In genomic region chr17:2688351-2689342, GRCh38 we compare ENCODE assay signal across 9 cellular contexts. TPM values are rescaled to one million over a fixed set of nuclear protein-coding genes. Genes with fewer than 3 reads are reported as not detected.
DNase-seq lines count a peak whose midpoint lies in the region; ATAC-seq and TF ChIP-seq lines count a peak whose summit lies in the region.
"Had no signal": no experiment of that assay in that cellular context is flagged by ENCODE, and none has a peak within 500 bp of the region (broad histone marks: within the 10 kb centered on the region; RNA-seq: fewer than 3 reads in every experiment).

No MANE protein-coding gene starts in this region.

- WGBS in esophagus squamous epithelium, 2 donors, result 59 to 65% methylated on average over 20 to 23 of the region's 27 CpGs
- 63 to 76% methylated on average over 27 of the region's 27 CpGs for WGBS in sigmoid colon, 2 donors

- POLR2A ChIA-PET in PC-3 (lab: Charles Lee; ENCODE audit: unreplicated experiment), result no interaction called here

- no peaks in the 10 kb centered on the region for H3K9me3 ChIP-seq in PC-3 (ENCODE audit: low read length)
- no peaks in the 10 kb centered on the region for H3K9me3 ChIP-seq in esophagus squamous epithelium
- H3K9me3 ChIP-seq in sigmoid colon, result no peaks in the 10 kb centered on the region
- H3K9me3 ChIP-seq in MM.1S (replicated peaks; ENCODE audit: insufficient read depth, low read length), result no peaks in the 10 kb centered on the region

- TF ChIP-seq EP300 in sigmoid colon (IDR thresholded peaks at IDR 0.05), result no peak

- H3K9me2 ChIP-seq in PC-3 (replicated peaks; ENCODE audit: low read length) (no peaks in the 10 kb centered on the region), MM.1S (replicated peaks; ENCODE audit: insufficient read depth, low read length) (no peaks in the 10 kb centered on the region)

- H3K4me1 ChIP-seq in PC-3 (ENCODE audit: insufficient read depth, low read length) (0 out of 2 replicates have a peak, but pooled peaks cover 1% of the 10 kb centered on the region), esophagus squamous epithelium (peaks cover 7 to 53% (median 14%) of the 10 kb centered on the region in 3 donors), sigmoid colon (peaks cover 0 to 51% (median 40%) of the 10 kb centered on the region in 4 donors), MM.1S (ENCODE audit: low read length) (no peaks in the 10 kb centered on the region)

- H3K27ac ChIP-seq in PC-3 (ENCODE audit: low read length) (no peak overlapping the region), esophagus squamous epithelium (peak overlapping the region in 3 of 4 donors; percentile 9 to 55 (median 34)), sigmoid colon (peak overlapping the region; percentile 36 to 72 (median 66)), MM.1S (ENCODE audit: low read length) (no peak overlapping the region)

- H3K4me2 ChIP-seq in PC-3 (ENCODE audit: low read length) (no peak overlapping the region), MM.1S (ENCODE audit: low read depth, low read length) (no peak overlapping the region)

- no peaks in the 10 kb centered on the region; the same call in 1 of the 2 replicates for H3K36me3 ChIP-seq in PC-3 (ENCODE audit: low read depth, low read length)
- H3K36me3 ChIP-seq in esophagus squamous epithelium, result peaks cover 22 to 67% (median 23%) of the 10 kb centered on the region in 3 donors
- H3K36me3 ChIP-seq in sigmoid colon, result peaks cover 19 to 53% (median 26%) of the 10 kb centered on the region in 4 donors
- H3K36me3 ChIP-seq in MM.1S (replicated peaks; ENCODE audit: insufficient read depth, low read length), result no peaks in the 10 kb centered on the region

- H4K20me1 ChIP-seq in PC-3 (ENCODE audit: low read length), result no peaks in the 10 kb centered on the region
- H4K20me1 ChIP-seq in MM.1S (ENCODE audit: insufficient read depth, low read length), result no peaks in the 10 kb centered on the region

- CTCF ChIA-PET in PC-3 (lab: Charles Lee), result no interaction called here

- TF ChIP-seq POLR2A in esophagus squamous epithelium (IDR thresholded peaks at IDR 0.05) (no peak), sigmoid colon (IDR thresholded peaks at IDR 0.05) (no peak)

- H3K79me2 ChIP-seq in PC-3 (ENCODE audit: low read length) (no peaks in the 10 kb centered on the region), MM.1S (ENCODE audit: low read length) (no peaks in the 10 kb centered on the region)

- ATAC-seq in PC-3 (no peak), HG03521 (IDR thresholded peaks at IDR 0.05; ENCODE audit: unreplicated experiment) (no peak)

- peaks cover 1% of the 10 kb centered on the region for H3F3A ChIP-seq in PC-3 (ENCODE audit: low read length, unreplicated experiment)
- H3F3A ChIP-seq in MM.1S (ENCODE audit: insufficient read depth, low read length), result peaks cover 25% of the 10 kb centered on the region

- no peaks in the 10 kb centered on the region for H3K27me3 ChIP-seq in PC-3 (ENCODE audit: low read length)
- no peaks in the 10 kb centered on the region for H3K27me3 ChIP-seq in esophagus squamous epithelium
- H3K27me3 ChIP-seq in sigmoid colon, result no peaks in the 10 kb centered on the region
- no peaks in the 10 kb centered on the region for H3K27me3 ChIP-seq in MM.1S (replicated peaks; ENCODE audit: insufficient read depth, low read length)

- H3K4me3 ChIP-seq in PC-3 (ENCODE audit: low read length) (no peak overlapping the region), esophagus squamous epithelium (no peak overlapping the region), sigmoid colon (no peak overlapping the region), MM.1S (ENCODE audit: low read length) (no peak overlapping the region)

- H3K9ac ChIP-seq in PC-3 (ENCODE audit: low read length) (no peak overlapping the region), MM.1S (ENCODE audit: low read length) (no peak overlapping the region)

- no peak overlapping the region for H2AFZ ChIP-seq in PC-3 (ENCODE audit: low read length)
- no peak overlapping the region for H2AFZ ChIP-seq in MM.1S (ENCODE audit: low read length)

- no peak for TF ChIP-seq CTCF in PC-3 (conservative IDR thresholded peaks at IDR 0.05; ENCODE audit: low read depth, low read length)
- TF ChIP-seq CTCF in esophagus squamous epithelium (IDR thresholded peaks at IDR 0.05), result no peak
- no peak for TF ChIP-seq CTCF in sigmoid colon (IDR thresholded peaks at IDR 0.05)
- TF ChIP-seq CTCF in MM.1S (IDR thresholded peaks at IDR 0.05; ENCODE audit: low read length), result no peak

- DNase-seq in GM19240 (ENCODE audit: insufficient read length, low spot score) (peak; percentile 1), PC-3 (peak; percentile 4), esophagus squamous epithelium (lab: John Stamatoyannopoulos, UW) (no peak), sigmoid colon (peak; percentile 72), MM.1S (no peak), NCI-H446 treated with DMSO at 0.1 percent for 48 hours (lab: John Stamatoyannopoulos, UW) (no peak)
- DNase-seq in stimulated activated CD4-positive, alpha-beta T cell treated with anti-CD3 and anti-CD28 coated beads, Interleukin-1b, Interleukin-23, amount 100 ng/mL, for 48 hours, result no peak
- DNase-seq: activated B cell treated with CpG ODN at 0.5 μM for 24 hours had no signal

- intact Hi-C loops in PC-3 (cut with micrococcal nuclease) (no loop called here), esophagus squamous epithelium (cut with DNase I) (no loop called here), sigmoid colon (cut with DNase I) (loop anchor here (10.0 kb wide), 1 partner anchor 204 kb away; no protein-coding TSS in a partner anchor)

- no TSS peak for BruUV-seq in PC-3 (replicated peaks; lab: Mats Ljungman, UMichigan)

RNA-seq across cellular contexts. Expression of gene CLUH, which starts 22.9 kb away (rescaled TPM):
- total RNA-seq in PC-3 (2014; rRNA removed), result 108 and 148 TPM in 2 replicates
- total RNA-seq in esophagus squamous epithelium, result 100 to 1,000 TPM in 3 of 4 donors, 10 to 100 TPM in 1; 89.2 to 164 (median 136) TPM
- 10 to 100 TPM; 26.3 to 70.9 (median 39.3) TPM for total RNA-seq in sigmoid colon
- polyA plus RNA-seq in sigmoid colon, result 100 to 1,000 TPM in 1 of 3 donors, 10 to 100 TPM in 2; 20.4 to 119 (median 27.0) TPM

Comparison
In these comparisons a context has a peak if more than half of its experiments do, and no peak if none do; other contexts are left out.
1. DNase-seq: peak in GM19240 (single experiment), PC-3 (single experiment) and sigmoid colon (single experiment); none in esophagus squamous epithelium (single experiment), stimulated activated CD4-positive, alpha-beta T cell treated with anti-CD3 and anti-CD28 coated beads, Interleukin-1b, Interleukin-23, amount 100 ng/mL, for 48 hours (single experiment), MM.1S (single experiment) and NCI-H446 treated with DMSO at 0.1 percent for 48 hours (single experiment).
2. H3K27ac ChIP-seq: peak in esophagus squamous epithelium (3 of 4) and sigmoid colon (4 of 4); none in PC-3 (single experiment) and MM.1S (single experiment).